In genomic region chr9:87065981-87066380, GRCh38 we compare ENCODE assay signal across 19 cellular contexts.
"Had no signal": no experiment of that assay in that cellular context is flagged by ENCODE, and none has a peak within 500 bp of the region (broad histone marks: within the 10 kb centered on the region; RNA-seq: fewer than 3 reads in every experiment).

No MANE protein-coding gene starts in this region.

- H3K4me1 ChIP-seq: parathyroid adenoma had no signal

- H3K27me3 ChIP-seq: neutrophil, tibial artery had no signal

- H3K27ac ChIP-seq: neutrophil, parathyroid adenoma, tibial artery had no signal

- H3K4me3 Mint-ChIP-seq: activated B cell treated with CpG ODN at 0.5 μM for 24 hours; activated CD4-positive, alpha-beta memory T cell treated with anti-CD3 and anti-CD28 coated beads for 36 hours; activated naive CD8-positive, alpha-beta T cell treated with anti-CD3 and anti-CD28 coated beads, Interleukin-2, amount 10 ng/mL, durations not matched to agents 7 days and 5 days; activated T-helper 17 cell treated with anti-CD3 and anti-CD28 coated beads, Interleukin-2, amount 50 U/mL, for 72 hours; immature natural killer cell; natural killer cell treated with Interleukin-12 subunit alpha and Interleukin-12 subunit beta and Interleukin-15 and Interleukin-18, amount 100 ng/mL, for 72 hours had no signal

- H3K9ac ChIP-seq: parathyroid adenoma had no signal

- H3K36me3 ChIP-seq: neutrophil, tibial artery had no signal

- H3K4me3 ChIP-seq: tibial artery had no signal

- H3K36me3 Mint-ChIP-seq: activated CD4-positive, alpha-beta memory T cell treated with anti-CD3 and anti-CD28 coated beads for 36 hours; activated naive CD8-positive, alpha-beta T cell treated with anti-CD3 and anti-CD28 coated beads, Interleukin-2, amount 10 ng/mL, durations not matched to agents 7 days and 5 days; immature natural killer cell; natural killer cell treated with Interleukin-12 subunit alpha and Interleukin-12 subunit beta and Interleukin-15 and Interleukin-18, amount 100 ng/mL, for 72 hours had no signal

- H3K27me3 Mint-ChIP-seq: activated B cell treated with CpG ODN at 0.5 μM for 24 hours had no signal

- H3K27ac Mint-ChIP-seq: activated B cell treated with CpG ODN at 0.5 μM for 24 hours; activated CD4-positive, alpha-beta memory T cell treated with anti-CD3 and anti-CD28 coated beads for 36 hours; activated naive CD8-positive, alpha-beta T cell treated with anti-CD3 and anti-CD28 coated beads, Interleukin-2, amount 10 ng/mL, durations not matched to agents 7 days and 5 days; activated T-helper 17 cell treated with anti-CD3 and anti-CD28 coated beads, Interleukin-2, amount 50 U/mL, for 72 hours; immature natural killer cell; natural killer cell treated with Interleukin-12 subunit alpha and Interleukin-12 subunit beta and Interleukin-15 and Interleukin-18, amount 100 ng/mL, for 72 hours had no signal

- H3K4me1 Mint-ChIP-seq: activated B cell treated with CpG ODN at 0.5 μM for 24 hours; activated naive CD8-positive, alpha-beta T cell treated with anti-CD3 and anti-CD28 coated beads, Interleukin-2, amount 10 ng/mL, durations not matched to agents 7 days and 5 days; activated T-helper 17 cell treated with anti-CD3 and anti-CD28 coated beads, Interleukin-2, amount 50 U/mL, for 72 hours; immature natural killer cell had no signal

- H3K79me2 ChIP-seq: parathyroid adenoma had no signal

- H3K9me3 Mint-ChIP-seq: activated B cell treated with CpG ODN at 0.5 μM for 24 hours; activated CD4-positive, alpha-beta memory T cell treated with anti-CD3 and anti-CD28 coated beads for 36 hours; activated T-helper 17 cell treated with anti-CD3 and anti-CD28 coated beads, Interleukin-2, amount 50 U/mL, for 72 hours; immature natural killer cell; natural killer cell treated with Interleukin-12 subunit alpha and Interleukin-12 subunit beta and Interleukin-15 and Interleukin-18, amount 100 ng/mL, for 72 hours had no signal

- H3K9me3 ChIP-seq: neutrophil, tibial artery had no signal

- DNase-seq: activated B cell treated with CpG ODN at 0.5 μM for 24 hours; activated CD4-positive, alpha-beta memory T cell treated with anti-CD3 and anti-CD28 coated beads for 36 hours; activated CD4-positive, alpha-beta T cell treated with anti-CD3 and anti-CD28 coated beads for 4 hours; activated naive CD4-positive, alpha-beta T cell treated with Interleukin-2 at 50 U/mL for 16 hours; activated naive CD8-positive, alpha-beta T cell treated with anti-CD3 and anti-CD28 coated beads, Interleukin-2, amount 10 ng/mL, durations not matched to agents 7 days and 5 days; activated T-cell treated with anti-CD3 and anti-CD28 coated beads for 4 hours; aorta; cortex of kidney; erythroblast; immature natural killer cell; mesendoderm; stimulated activated CD8-positive, alpha-beta memory T cell treated with anti-CD3 and anti-CD28 coated beads, Interleukin-4, amount 100 ng/mL, for 48 hours; stimulated activated naive CD4-positive, alpha-beta T cell treated with Interleukin-2 at 50 U/mL for 16 hours; tibial artery had no signal

- H2AFZ ChIP-seq: parathyroid adenoma had no signal

- ATAC-seq: activated T-helper 17 cell treated with anti-CD3 and anti-CD28 coated beads, Interleukin-2, amount 50 U/mL, for 72 hours; natural killer cell treated with Interleukin-12 subunit alpha and Interleukin-12 subunit beta and Interleukin-15 and Interleukin-18, amount 100 ng/mL, for 72 hours; sciatic nerve had no signal
